In genomic region chr3:69004183-69004582, GRCh38 we compare ENCODE assay signal across 25 cellular contexts. TPM values are rescaled to one million over a fixed set of nuclear protein-coding genes. Genes with fewer than 3 reads are reported as not detected.
DNase-seq lines count a peak whose midpoint lies in the region; ATAC-seq and TF ChIP-seq lines count a peak whose summit lies in the region.
"Had no signal": no experiment of that assay in that cellular context is flagged by ENCODE, and none has a peak within 500 bp of the region (broad histone marks: within the 10 kb centered on the region; RNA-seq: fewer than 3 reads in every experiment).

No MANE protein-coding gene starts in this region.

- H3K9me3 ChIP-seq in ascending aorta = no peaks in the 10 kb centered on the region
- H3K9me3 ChIP-seq in ovary = no peaks in the 10 kb centered on the region
- H3K9me3 ChIP-seq: BE2C, BLaER1 had no signal

- intact Hi-C loops in left ventricle myocardium superior (cut with micrococcal nuclease) (no loop called here), Right ventricle myocardium superior (cut with DNase I) (no loop called here), ascending aorta (cut with DNase I) (no loop called here), ovary (cut with DNase I) (no loop called here)

- no peak for TF ChIP-seq POLR2A in ovary (IDR thresholded peaks at IDR 0.05)

- H3K4me3 ChIP-seq in ascending aorta (no peak overlapping the region), coronary artery (no peak overlapping the region), ovary (no peak overlapping the region)
- H3K4me3 ChIP-seq: BLaER1, GM12878 had no signal

- H3K27me3 ChIP-seq in ascending aorta (no peaks in the 10 kb centered on the region), ovary (no peaks in the 10 kb centered on the region)
- H3K27me3 ChIP-seq: BE2C, BLaER1 had no signal

- H3K27ac ChIP-seq in ascending aorta (peak overlapping the region; percentile 27 to 31), coronary artery (peak overlapping the region; percentile 64 to 68), ovary (no peak overlapping the region)
- H3K27ac ChIP-seq: BLaER1 had no signal

- 80 to 88% (median 82%) methylated on average over 10 of the region's 10 CpGs for WGBS in ovary, 3 donors

- no peak for DNase-seq in left ventricle myocardium superior
- DNase-seq in Right ventricle myocardium superior = no peak
- DNase-seq in ascending aorta (ENCODE audit: low spot score in 2 of 2) = no peak
- no peak for DNase-seq in coronary artery (ENCODE audit: low spot score)
- no peak for DNase-seq in ovary
- no peak for DNase-seq in NCI-H2029 (lab: John Stamatoyannopoulos, UW)
- DNase-seq: 8988T; ACHN; BE2C; C1 segment of cervical spinal cord; CD4-positive, alpha-beta memory T cell; CD4-positive, CD25-positive, alpha-beta regulatory T cell; CD8-positive, alpha-beta memory T cell; COR-L47; DMS 273 treated with DMSO at 0.1 percent for 48 hours; DMS153; DMS53; DMS79; DND-41; EL; GDM1 had no signal

- peak; percentile 6 for TF ChIP-seq EP300 in ovary (IDR thresholded peaks at IDR 0.05)

- H3K36me3 ChIP-seq in ascending aorta (peaks cover 38 to 63% of the 10 kb centered on the region in 2 donors), ovary (no peaks in the 10 kb centered on the region)

- TF ChIP-seq CTCF in ascending aorta (IDR thresholded peaks at IDR 0.05) = no peak
- TF ChIP-seq CTCF in coronary artery (IDR thresholded peaks at IDR 0.05) = no peak
- TF ChIP-seq CTCF in ovary (IDR thresholded peaks at IDR 0.05) = no peak

- peak; percentile 27 for ATAC-seq in left ventricle myocardium superior
- ATAC-seq in Right ventricle myocardium superior (ENCODE audit: poor library complexity) = no peak
- ATAC-seq in HG02938 (IDR thresholded peaks at IDR 0.05; ENCODE audit: unreplicated experiment) = no peak
- ATAC-seq in HG03439 (IDR thresholded peaks at IDR 0.05; ENCODE audit: unreplicated experiment) = no peak
- ATAC-seq: GM12878 had no signal

- H3K4me1 ChIP-seq in ascending aorta (peaks cover 3 to 27% of the 10 kb centered on the region in 2 donors), ovary (ENCODE audit: insufficient read depth) (no peaks in the 10 kb centered on the region)
- H3K4me1 ChIP-seq: BE2C, BLaER1 had no signal

RNA-seq across cellular contexts. Expression of gene EOGT, which starts 9.3 kb away (rescaled TPM):
- total RNA-seq in left ventricle myocardium superior (17.1 TPM), Right ventricle myocardium superior (28.7 TPM), ascending aorta (50.4 TPM), ovary (10 to 100 TPM; 12.1 to 40.7 (median 20.9) TPM)
- 10 to 100 TPM; 13.1 to 22.7 TPM for polyA plus RNA-seq in ovary

RNA-seq across cellular contexts. Expression of gene TMF1, which starts 48.0 kb away (rescaled TPM):
- total RNA-seq in left ventricle myocardium superior = 18.9 TPM
- total RNA-seq in Right ventricle myocardium superior = 16.6 TPM
- 35.2 TPM for total RNA-seq in ascending aorta
- 10 to 100 TPM; 24.1 to 36.4 (median 28.7) TPM for total RNA-seq in ovary
- polyA plus RNA-seq in ovary = 10 to 100 TPM; 10.7 to 14.2 TPM

Comparison
In these comparisons a context has a peak if more than half of its experiments do, and no peak if none do; other contexts are left out.
1. H3K27ac ChIP-seq: peak in ascending aorta (2 of 2) and coronary artery (2 of 2); none in ovary (0 of 2).